Comparison of ENCODE assay signal across 8 cellular contexts in the genomic region with DNA sequence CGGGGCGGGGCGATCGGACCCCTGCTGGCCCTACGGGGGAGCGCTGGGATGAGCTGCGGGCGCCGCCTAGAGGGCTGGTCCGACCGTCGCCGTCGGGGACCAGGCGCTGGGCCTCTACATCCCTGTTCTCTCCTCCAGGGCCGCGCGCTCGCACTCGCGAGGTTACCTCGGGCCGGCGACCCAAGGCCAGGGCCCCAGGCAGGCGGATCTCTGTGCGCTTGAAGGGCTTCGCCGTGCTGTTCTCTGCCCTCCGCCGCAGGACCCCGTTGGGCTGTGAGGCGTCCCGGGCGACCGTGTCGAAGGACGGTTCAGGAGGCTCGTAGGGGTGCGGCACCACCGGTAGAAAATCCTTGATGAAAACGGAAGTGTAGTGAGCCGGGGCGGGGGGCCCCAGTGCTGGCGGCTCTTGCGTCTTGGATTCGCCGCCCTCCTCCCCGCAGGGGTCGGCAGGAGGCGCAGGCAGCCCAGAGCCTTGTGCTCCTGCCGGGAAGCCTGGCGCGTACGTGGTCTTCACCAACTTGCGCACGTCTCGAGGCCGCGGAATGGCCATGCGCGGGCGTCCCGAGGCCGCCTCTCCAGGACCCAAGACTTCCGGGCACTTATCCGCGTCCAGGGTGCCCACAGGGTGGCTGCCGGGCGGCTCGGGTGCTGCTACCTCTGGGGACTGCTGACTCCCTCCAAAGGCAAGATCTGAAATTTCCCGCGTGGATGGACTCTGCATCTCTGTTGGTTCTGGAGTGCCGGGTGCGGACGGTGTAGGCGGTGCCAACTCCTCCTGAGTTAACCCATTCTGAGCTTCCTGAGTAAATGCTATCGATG. TPM values are rescaled to one million over a fixed set of nuclear protein-coding genes. Genes with fewer than 3 reads are reported as not detected.
A peak's percentile ranks its signal among the peaks of the same experiment; 100 is the strongest.
DNase-seq lines count a peak whose midpoint lies in the region; ATAC-seq and TF ChIP-seq lines count a peak whose summit lies in the region.

No MANE protein-coding gene starts in this region.

- H3K36me3 ChIP-seq in suprapubic skin: no peaks in the 10 kb centered on the region

- WGBS in suprapubic skin: 2% methylated on average over 24 of the region's 77 CpGs

- peaks cover 2% of the 10 kb centered on the region for H3K36me3 Mint-ChIP-seq in nephron (ENCODE audit: low read depth)

- peak overlapping the region; percentile 82 to 89 (median 85) for H3K4me3 Mint-ChIP-seq in nephron

- no peak overlapping the region for H3K27ac Mint-ChIP-seq in nephron

- TF ChIP-seq CTCF in nephron (IDR thresholded peaks at IDR 0.05; ENCODE audit: unreplicated experiment in 3 of 3) (peak; percentile 60 to 73 (median 63)), suprapubic skin (IDR thresholded peaks at IDR 0.05) (peak; percentile 3 to 59)

- H3K9me3 Mint-ChIP-seq in nephron: no peaks in the 10 kb centered on the region

- no peak for TF ChIP-seq EP300 in suprapubic skin (IDR thresholded peaks at IDR 0.05)

- peak overlapping the region; percentile 56 for H3K4me3 ChIP-seq in suprapubic skin

- no peaks in the 10 kb centered on the region for H3K9me3 ChIP-seq in suprapubic skin

- peak; percentile 52 for ATAC-seq in HG02642 (IDR thresholded peaks at IDR 0.05; ENCODE audit: poor library complexity, unreplicated experiment)

- TF ChIP-seq POLR2A in suprapubic skin (IDR thresholded peaks at IDR 0.05): no peak

- peaks cover 50% of the 10 kb centered on the region for H3K4me1 ChIP-seq in suprapubic skin

- peaks cover 27% of the 10 kb centered on the region for H3K4me1 Mint-ChIP-seq in nephron

- DNase-seq in NCI-H1092 treated with DMSO at 0.1 percent for 48 hours (lab: John Stamatoyannopoulos, UW) (peak; percentile 41), NCI-H1092 (lab: John Stamatoyannopoulos, UW) (no peak), NCI-H460 (ENCODE audit: extremely low read depth, low read depth) (peak; percentile 29), epidermal melanocyte (ENCODE audit: insufficient read length, low spot score) (peak; percentile 52), suprapubic skin (ENCODE audit: low spot score in 2 of 2) (peak in 1 of 2 donors; percentile 81)
- peak; percentile 90 for DNase-seq in activated CD8-positive, alpha-beta memory T cell treated with anti-CD3 and anti-CD28 coated beads for 24 hours

- peaks cover 38% of the 10 kb centered on the region for H3K27me3 Mint-ChIP-seq in nephron (ENCODE audit: low read depth)

- H3K27me3 ChIP-seq in suprapubic skin: peaks cover 25% of the 10 kb centered on the region

- no peak overlapping the region for H3K27ac ChIP-seq in suprapubic skin

RNA-seq across cellular contexts. Expression of gene PROB1, which starts 2.0 kb away (rescaled TPM):
- 1.5 and 1.8 TPM in 2 replicates for total RNA-seq in NCI-H460 (2014; rRNA removed; shearing (Covaris generic))
- 2.3 and 4.2 TPM in 2 replicates for polyA plus RNA-seq in NCI-H460 (2014; cell fraction: nucleus; rRNA removed)
- total RNA-seq in suprapubic skin: under 1 TPM; 0.08 to 0.44 (median 0.35) TPM

RNA-seq across cellular contexts. Expression of gene MZB1, which starts 3.2 kb away (rescaled TPM):
- 0.10 and 0.52 TPM in 2 replicates for total RNA-seq in NCI-H460 (2014; rRNA removed; shearing (Covaris generic))
- 0.84 TPM in 1 of 2 replicates, not detected in the other for polyA plus RNA-seq in NCI-H460 (2014; cell fraction: nucleus; rRNA removed)
- total RNA-seq in suprapubic skin: not detected

RNA-seq across cellular contexts. Expression of gene SLC23A1, which starts 9.8 kb away (rescaled TPM):
- total RNA-seq in NCI-H460 (2014; rRNA removed; shearing (Covaris generic)): not detected in 2 replicates
- polyA plus RNA-seq in NCI-H460 (2014; cell fraction: nucleus; rRNA removed): not detected in 2 replicates
- 1 to 10 TPM in 3 of 4 donors, not detected in 1; 2.3 to 6.4 (median 3.0) TPM for total RNA-seq in suprapubic skin

RNA-seq across cellular contexts. Expression of gene SPATA24, which starts 11.0 kb away (rescaled TPM):
- 8.6 and 12.7 TPM in 2 replicates for total RNA-seq in NCI-H460 (2014; rRNA removed; shearing (Covaris generic))
- 10.3 and 11.2 TPM in 2 replicates for polyA plus RNA-seq in NCI-H460 (2014; cell fraction: nucleus; rRNA removed)
- 1 to 10 TPM in 3 of 4 donors, not detected in 1; 1.3 to 2.2 (median 1.4) TPM for total RNA-seq in suprapubic skin

RNA-seq across cellular contexts. Expression of gene DNAJC18, which starts 46.4 kb away (rescaled TPM):
- total RNA-seq in NCI-H460 (2014; rRNA removed; shearing (Covaris generic)): 2.2 and 8.8 TPM in 2 replicates
- polyA plus RNA-seq in NCI-H460 (2014; cell fraction: nucleus; rRNA removed): 2.2 and 8.5 TPM in 2 replicates
- total RNA-seq in suprapubic skin: 1 to 10 TPM; 2.2 to 7.2 (median 2.9) TPM
